In genomic region chr22:38077595-38077994, GRCh38 we compare ENCODE assay signal across 27 cellular contexts. TPM values are rescaled to one million over a fixed set of nuclear protein-coding genes. Genes with fewer than 3 reads are reported as not detected.
"Had no signal": no experiment of that assay in that cellular context is flagged by ENCODE, and none has a peak within 500 bp of the region (broad histone marks: within the 10 kb centered on the region; RNA-seq: fewer than 3 reads in every experiment).

No MANE protein-coding gene starts in this region.

- H3K27ac ChIP-seq: heart left ventricle, left ventricle myocardium inferior, parathyroid adenoma, psoas muscle, spleen, suprapubic skin, thoracic aorta, tibial artery, upper lobe of right lung had no signal

- H3K9me3 ChIP-seq: heart left ventricle, left ventricle myocardium inferior, psoas muscle, spleen, suprapubic skin, thoracic aorta, tibial artery, upper lobe of right lung had no signal

- H3K4me1 ChIP-seq: parathyroid adenoma had no signal

- H3K4me3 Mint-ChIP-seq: immature natural killer cell; mesothelial cell of epicardium; natural killer cell; stimulated activated effector memory CD8-positive, alpha-beta T cell treated with anti-CD3 and anti-CD28 coated beads, Interleukin-12 subunit alpha, Interleukin-12 subunit beta, amount 100 ng/mL, for 72 hours; stimulated activated naive CD8-positive, alpha-beta T cell treated with anti-CD3 and anti-CD28 coated beads, Interleukin-15, Interleukin-2, amounts not matched to agents 100 ng/mL and 50 ng/mL, for 24 hours had no signal

- H3K4me1 Mint-ChIP-seq: mesothelial cell of epicardium; stimulated activated effector memory CD8-positive, alpha-beta T cell treated with anti-CD3 and anti-CD28 coated beads, Interleukin-12 subunit alpha, Interleukin-12 subunit beta, amount 100 ng/mL, for 72 hours had no signal

- H3K9me3 Mint-ChIP-seq: immature natural killer cell; mesothelial cell of epicardium; naive B cell; natural killer cell; stimulated activated effector memory CD8-positive, alpha-beta T cell treated with anti-CD3 and anti-CD28 coated beads, Interleukin-12 subunit alpha, Interleukin-12 subunit beta, amount 100 ng/mL, for 72 hours; stimulated activated naive CD8-positive, alpha-beta T cell treated with anti-CD3 and anti-CD28 coated beads, Interleukin-15, Interleukin-2, amounts not matched to agents 100 ng/mL and 50 ng/mL, for 24 hours had no signal

- H3K4me3 ChIP-seq: heart left ventricle, left ventricle myocardium inferior, lung, psoas muscle, spleen, suprapubic skin, thoracic aorta, tibial artery, upper lobe of right lung had no signal

- H3K9ac ChIP-seq: parathyroid adenoma had no signal

- H3K27ac Mint-ChIP-seq: mesothelial cell of epicardium; natural killer cell; stimulated activated effector memory CD8-positive, alpha-beta T cell treated with anti-CD3 and anti-CD28 coated beads, Interleukin-12 subunit alpha, Interleukin-12 subunit beta, amount 100 ng/mL, for 72 hours; stimulated activated naive CD8-positive, alpha-beta T cell treated with anti-CD3 and anti-CD28 coated beads, Interleukin-15, Interleukin-2, amounts not matched to agents 100 ng/mL and 50 ng/mL, for 24 hours had no signal

- H2AFZ ChIP-seq: parathyroid adenoma had no signal

- DNase-seq: hypothalamus; immature natural killer cell; left ventricle myocardium inferior; mesendoderm; naive B cell; natural killer cell; nucleus accumbens; psoas muscle; small intestine; spleen; stimulated activated CD4-positive, alpha-beta T cell treated with anti-CD3 and anti-CD28 coated beads, Interleukin-4, amount 100 ng/mL, for 24 hours; stimulated activated naive CD4-positive, alpha-beta T cell; tibial artery; trophoblast cell; upper lobe of right lung had no signal

- H3K36me3 Mint-ChIP-seq: natural killer cell; stimulated activated effector memory CD8-positive, alpha-beta T cell treated with anti-CD3 and anti-CD28 coated beads, Interleukin-12 subunit alpha, Interleukin-12 subunit beta, amount 100 ng/mL, for 72 hours had no signal

- ATAC-seq: heart left ventricle; natural killer cell; psoas muscle; sciatic nerve; stimulated activated effector memory CD8-positive, alpha-beta T cell treated with anti-CD3 and anti-CD28 coated beads, Interleukin-12 subunit alpha, Interleukin-12 subunit beta, amount 100 ng/mL, for 72 hours; upper lobe of right lung had no signal

RNA-seq across cellular contexts. Expression of gene SLC16A8, which starts 6.4 kb away (rescaled TPM):
- total RNA-seq: heart left ventricle, left ventricle myocardium inferior, mononuclear cell, osteocyte, suprapubic skin, upper lobe of right lung had no signal
- polyA plus RNA-seq: neural cell had no signal
